Comparison of ENCODE assay signal across 8 cellular contexts in the genomic region with DNA sequence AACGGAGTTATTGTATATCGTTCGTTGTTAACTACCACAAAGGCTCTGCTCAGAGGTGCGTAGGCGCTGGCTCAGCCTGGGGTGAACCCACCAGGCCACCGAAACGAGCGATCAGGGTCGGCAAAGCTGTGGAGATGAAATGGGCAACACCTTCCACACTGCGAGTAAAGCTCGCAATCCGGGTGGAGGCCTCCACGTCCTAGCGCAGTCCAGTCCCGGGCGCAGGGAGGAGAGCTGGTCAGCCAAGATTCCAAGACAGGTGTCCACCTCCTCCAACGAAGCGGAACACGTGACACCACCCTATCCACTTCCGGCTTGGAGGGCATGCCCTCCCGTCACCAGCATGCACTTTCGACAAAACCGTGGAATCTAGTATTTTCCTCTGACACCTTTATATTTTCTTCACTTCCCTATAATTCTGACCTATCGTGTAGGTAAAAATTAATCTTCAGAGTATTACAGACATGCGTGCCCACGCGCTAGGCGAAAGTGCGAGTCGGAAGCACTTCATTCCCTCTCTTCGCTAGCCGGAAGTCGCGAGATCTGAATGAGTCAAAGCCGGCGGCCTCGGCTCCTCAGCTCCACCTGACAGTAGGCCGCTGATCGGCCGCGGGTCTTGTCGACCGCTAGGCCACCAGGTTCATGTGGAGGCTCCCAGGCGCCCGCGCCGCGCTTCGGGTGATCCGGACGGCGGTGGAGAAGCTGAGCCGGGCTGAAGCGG.
DNase-seq lines count a peak whose midpoint lies in the region; ATAC-seq and TF ChIP-seq lines count a peak whose summit lies in the region.

A gene with protein sequence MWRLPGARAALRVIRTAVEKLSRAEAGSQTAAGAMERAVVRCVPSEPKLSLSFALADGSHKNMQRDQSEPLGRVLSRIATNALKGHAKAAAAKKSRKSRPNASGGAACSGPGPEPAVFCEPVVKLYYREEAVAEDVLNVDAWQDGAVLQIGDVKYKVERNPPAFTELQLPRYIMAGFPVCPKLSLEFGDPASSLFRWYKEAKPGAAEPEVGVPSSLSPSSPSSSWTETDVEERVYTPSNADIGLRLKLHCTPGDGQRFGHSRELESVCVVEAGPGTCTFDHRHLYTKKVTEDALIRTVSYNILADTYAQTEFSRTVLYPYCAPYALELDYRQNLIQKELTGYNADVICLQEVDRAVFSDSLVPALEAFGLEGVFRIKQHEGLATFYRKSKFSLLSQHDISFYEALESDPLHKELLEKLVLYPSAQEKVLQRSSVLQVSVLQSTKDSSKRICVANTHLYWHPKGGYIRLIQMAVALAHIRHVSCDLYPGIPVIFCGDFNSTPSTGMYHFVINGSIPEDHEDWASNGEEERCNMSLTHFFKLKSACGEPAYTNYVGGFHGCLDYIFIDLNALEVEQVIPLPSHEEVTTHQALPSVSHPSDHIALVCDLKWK (plus strand): TSS at position 537 of the 721 bp plus-strand sequence. CDS start 106 bp downstream, at position 643.

- ATAC-seq in GM18909 (IDR thresholded peaks at IDR 0.05; ENCODE audit: poor library complexity, unreplicated experiment) (peak; percentile 86), HG03159 (IDR thresholded peaks at IDR 0.05; ENCODE audit: unreplicated experiment) (peak; percentile 79)

- peak; percentile 59 for DNase-seq in AG09309 (ENCODE audit: low read depth)
- DNase-seq in NCI-H446 (lab: John Stamatoyannopoulos, UW) = peak; percentile 70 to 87
- DNase-seq in activated CD4-positive, CD25-positive, alpha-beta regulatory T cell treated with anti-CD3 and anti-CD28 coated beads, Interleukin-2, amount 50 U/mL, for 16 hours (ENCODE audit: low read depth, low spot score) = peak; percentile 69
- DNase-seq in central memory CD4-positive, alpha-beta T cell = peak; percentile 77
- peak; percentile 91 for DNase-seq in islet precursor cell
- DNase-seq in stimulated activated CD4-positive, alpha-beta T cell treated with anti-CD3 and anti-CD28 coated beads, Interleukin-12 subunit alpha, Interleukin-12 subunit beta, amount 100 ng/mL, for 4 hours = peak; percentile 75

- peak within 1 kb of the TSS; percentile 64 for H3K4me3 ChIP-seq in AG09309 (ENCODE audit: control insufficient read depth, low read depth, low read length)

- no peak for TF ChIP-seq CTCF in AG09309 (IDR thresholded peaks at IDR 0.05; ENCODE audit: control insufficient read depth, insufficient read depth, low read depth, low read length, missing control alignments)

Comparison
In these comparisons a context has a peak if more than half of its experiments do, and no peak if none do; other contexts are left out.
1. Peak in every context shown above with its lines: DNase-seq, ATAC-seq and H3K4me3 ChIP-seq.